In the genomic region with DNA sequence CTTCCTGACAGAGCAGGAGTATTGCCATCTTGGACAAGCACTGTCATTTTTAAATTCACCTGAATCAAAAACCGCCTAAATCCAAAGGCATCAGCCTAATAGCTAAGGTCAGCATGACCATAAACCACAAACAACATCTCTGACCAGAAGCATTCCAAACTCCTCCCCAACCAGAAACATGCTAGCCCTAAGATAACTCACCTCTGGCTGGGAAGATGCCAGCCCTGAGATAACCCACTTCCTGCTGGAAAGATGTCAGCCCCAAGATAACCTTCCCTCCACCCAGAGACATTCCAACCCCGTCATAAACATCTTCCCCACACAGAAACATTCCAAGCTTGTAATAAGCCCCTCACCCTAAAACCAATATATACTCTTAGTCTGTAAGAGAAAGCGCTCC, we compare ENCODE assay signal across 8 cellular contexts.
DNase-seq lines count a peak whose midpoint lies in the region; ATAC-seq and TF ChIP-seq lines count a peak whose summit lies in the region.
"Not testable (repeated sequence)": the region's sequence is repeated elsewhere in the genome, so short reads cannot be mapped to it uniquely, and the experiment has no call there.

No MANE protein-coding gene starts in this region.

- 40% methylated on average over 3 of the region's 3 CpGs for WGBS in mammary epithelial cell (ENCODE audit: low coverage, missing lambda C conversion rate)

- not testable (repeated sequence) for H3K27ac ChIP-seq in RWPE2 (ENCODE audit: poor library complexity, severe bottlenecking); mammary epithelial cell (ENCODE audit: insufficient read depth, low read depth, low read length)

- dilution Hi-C loops in mammary epithelial cell (cut with HindIII; ENCODE audit: low sequenced_read_pairs) = not testable (repeated sequence)

- not testable (repeated sequence) for H2AFZ ChIP-seq in mammary epithelial cell (ENCODE audit: low read depth, low read length)

- CTCF ChIA-PET in mammary epithelial cell (lab: Charles Lee; ENCODE audit: low non-redundant PET) = not testable (repeated sequence)

- intact Hi-C loops in mammary epithelial cell (cut with micrococcal nuclease) = not testable (repeated sequence)

- DNase-seq in A172 (ENCODE audit: low spot score) (peak; percentile 90), EL (peak; percentile 47), HT-29 (ENCODE audit: low spot score) (peak; percentile 54), M059J (ENCODE audit: low read depth) (peak; percentile 76), mammary epithelial cell (peak; percentile 50), islet precursor cell (peak; percentile 71), non-pigmented ciliary epithelial cell (ENCODE audit: low read depth) (peak; percentile 3)
- not testable (repeated sequence) for DNase-seq in RWPE2 (ENCODE audit: low spot score)

- BruUV-seq in mammary epithelial cell (replicated peaks; lab: Mats Ljungman, UMichigan) = not testable (repeated sequence)

- H3K9ac ChIP-seq in mammary epithelial cell (ENCODE audit: insufficient read depth, low read length) = not testable (repeated sequence)

- not testable (repeated sequence) for H3K27me3 ChIP-seq in RWPE2 (ENCODE audit: insufficient read depth, poor library complexity, severe bottlenecking); mammary epithelial cell (ENCODE audit: insufficient read depth, low read length)

- H3K9me3 ChIP-seq in RWPE2 (ENCODE audit: severe bottlenecking); mammary epithelial cell (replicated peaks; ENCODE audit: insufficient read depth, low read length): not testable (repeated sequence)

- not testable (repeated sequence) for H3K4me1 ChIP-seq in RWPE2 (ENCODE audit: insufficient read depth, poor library complexity, severe bottlenecking)
- peaks cover 14% of the 10 kb centered on the region for H3K4me1 ChIP-seq in mammary epithelial cell (ENCODE audit: insufficient read depth, low read length)

- H4K20me1 ChIP-seq in mammary epithelial cell (ENCODE audit: insufficient read depth, low read length) = not testable (repeated sequence)

- not testable (repeated sequence) for TF ChIP-seq CTCF in RWPE2 (IDR thresholded peaks at IDR 0.05; ENCODE audit: poor library complexity, severe bottlenecking); mammary epithelial cell (conservative IDR thresholded peaks at IDR 0.05 in 1 of 2, IDR thresholded peaks at IDR 0.05 in 1 of 2; ENCODE audit: extremely low read depth in 1 of 2, insufficient read depth in 1 of 2, low read depth in 1 of 2, low read length in 2 of 2)

- H3K4me2 ChIP-seq in mammary epithelial cell (ENCODE audit: insufficient read depth, low read depth, low read length) = not testable (repeated sequence)

- in situ Hi-C loops in mammary epithelial cell (cut with MboI; ENCODE audit: low sequenced_read_pairs in 2 of 2) = not testable (repeated sequence)

- not testable (repeated sequence) for H3K4me3 ChIP-seq in RWPE2 (ENCODE audit: severe bottlenecking); mammary epithelial cell (replicated peaks in 1 of 3; ENCODE audit: insufficient read depth in 1 of 3, low read depth in 2 of 3, low read length in 3 of 3)

- not testable (repeated sequence) for H3K79me2 ChIP-seq in mammary epithelial cell (ENCODE audit: insufficient read depth, low read length)

- not testable (repeated sequence) for H3K36me3 ChIP-seq in RWPE2 (ENCODE audit: low read depth); mammary epithelial cell (ENCODE audit: insufficient read depth, low read length)

- ATAC-seq in RWPE2 (ENCODE audit: low read depth) = peak; percentile 46; the same call in 1 of the 3 replicates
